1 cellular context compared by ENCODE assay signal in genomic region chr5:43106290-43106638, GRCh38.
TF ChIP-seq lines count a peak whose summit lies in the region.

No MANE protein-coding gene starts in this region.

TF ChIP-seq in GM12878, 131 proteins besides CTCF, POLR2A, EP300 and RAD21 (continued from another document):
- TF ChIP-seq HCFC1 (IDR thresholded peaks at IDR 0.05; ENCODE audit: low read length) (no peak), CREB1 (IDR thresholded peaks at IDR 0.05; ENCODE audit: low read depth) (no peak), E2F4 (IDR thresholded peaks at IDR 0.05; ENCODE audit: low read depth, low read length) (no peak), IRF4 (IDR thresholded peaks at IDR 0.05; ENCODE audit: low read depth, low read length) (no peak), CHD1 (IDR thresholded peaks at IDR 0.05; ENCODE audit: low read depth, low read length) (no peak), STAT1 (conservative IDR thresholded peaks at IDR 0.05) (no peak), SIX5 (IDR thresholded peaks at IDR 0.05; ENCODE audit: low read depth, low read length, severe bottlenecking) (no peak), BRCA1 (IDR thresholded peaks at IDR 0.05; ENCODE audit: low read depth, low read length) (no peak), NFXL1 (IDR thresholded peaks at IDR 0.05; ENCODE audit: borderline replicate concordance) (no peak), NFIC (IDR thresholded peaks at IDR 0.05; ENCODE audit: low read depth, low read length) (no peak), ZNF384 (IDR thresholded peaks at IDR 0.05; ENCODE audit: borderline replicate concordance, low read depth, low read length) (no peak), BCLAF1 (IDR thresholded peaks at IDR 0.05) (no peak), FOXM1 (IDR thresholded peaks at IDR 0.05; ENCODE audit: low read depth, low read length) (no peak), NRF1 (conservative IDR thresholded peaks at IDR 0.05; ENCODE audit: low read depth, low read length) (no peak), ZSCAN29 (IDR thresholded peaks at IDR 0.05) (no peak), ATF3 (IDR thresholded peaks at IDR 0.05; ENCODE audit: borderline replicate concordance, extremely low read depth, low read depth, low read length) (no peak), RELB (IDR thresholded peaks at IDR 0.05; ENCODE audit: low read depth) (no peak)
